Comparison of ENCODE assay signal across 9 cellular contexts in the genomic region with DNA sequence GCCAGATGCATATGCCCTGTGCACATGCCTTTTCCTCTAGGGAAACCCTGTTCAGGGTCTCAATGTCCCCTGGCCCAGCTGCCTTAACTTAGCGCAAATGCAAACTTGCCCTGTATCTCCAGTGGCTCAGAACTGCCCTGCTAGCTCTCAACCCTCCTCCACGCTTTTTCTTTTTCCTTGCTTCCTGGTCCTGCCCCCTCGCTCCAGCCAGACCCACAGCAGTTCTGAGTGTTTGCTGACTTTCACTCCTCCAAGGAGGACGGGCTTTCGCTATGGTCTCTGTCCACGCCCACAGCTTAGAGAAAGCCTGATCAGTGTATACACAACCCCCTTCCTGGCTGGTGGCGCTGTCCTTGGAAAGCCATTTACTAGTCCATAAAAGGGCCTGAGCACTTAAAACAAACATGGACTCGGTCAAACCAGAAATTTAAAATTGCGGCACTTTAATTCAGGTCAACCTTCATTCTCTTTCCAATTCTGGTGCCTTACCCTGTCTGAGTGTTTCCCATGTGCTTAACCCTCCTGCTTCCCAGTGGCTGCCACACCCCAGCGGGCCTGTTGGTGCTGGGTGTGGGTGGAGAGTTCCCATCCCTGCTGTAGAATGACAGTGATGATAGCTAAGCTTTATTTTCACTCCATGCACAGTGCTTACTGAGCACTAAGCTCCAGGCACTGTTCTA. TPM values are rescaled to one million over a fixed set of nuclear protein-coding genes. Genes with fewer than 3 reads are reported as not detected.
DNase-seq lines count a peak whose midpoint lies in the region; ATAC-seq, FAIRE-seq and TF ChIP-seq lines count a peak whose summit lies in the region.
"Had no signal": no experiment of that assay in that cellular context is flagged by ENCODE, and none has a peak within 500 bp of the region (broad histone marks: within the 10 kb centered on the region; RNA-seq: fewer than 3 reads in every experiment).

No MANE protein-coding gene starts in this region.

- peaks cover 3 to 13% (median 9%) of the 10 kb centered on the region in 5 donors for H3K27me3 Mint-ChIP-seq in naive thymus-derived CD4-positive, alpha-beta T cell

- peak; percentile 92 for FAIRE-seq in endometrium (lab: Jason Lieb, UNC)
- no peak for FAIRE-seq in GM12892 (lab: Jason Lieb, UNC)

- H4K8ac ChIP-seq in mesenchymal stem cell (ENCODE audit: low read length): peak overlapping the region; percentile 92

- no peaks in the 10 kb centered on the region for H3K36me3 Mint-ChIP-seq in naive thymus-derived CD4-positive, alpha-beta T cell

- peaks cover 7 to 9% of the 10 kb centered on the region in 2 experiments for H3K27me3 ChIP-seq in mesenchymal stem cell (ENCODE audit: control insufficient read depth in 1 of 2, insufficient read depth in 1 of 2, low read length in 2 of 2)
- no peaks in the 10 kb centered on the region for H3K27me3 ChIP-seq in naive thymus-derived CD4-positive, alpha-beta T cell (ENCODE audit: control insufficient read depth in 2 of 2, insufficient read depth in 2 of 2, low read length in 2 of 2)

- H3K23ac ChIP-seq in mesenchymal stem cell (ENCODE audit: low read length in 2 of 2): no peak overlapping the region

- POLR2A ChIA-PET in naive thymus-derived CD4-positive, alpha-beta T cell (lab: Charles Lee): no interaction called here

- peaks cover 0 to 7% (median 0%) of the 10 kb centered on the region in 11 donors for H3K9me3 Mint-ChIP-seq in naive thymus-derived CD4-positive, alpha-beta T cell

- peak overlapping the region; percentile 80 for H3K9ac ChIP-seq in mesenchymal stem cell (ENCODE audit: low read length)

- no peaks in the 10 kb centered on the region for H3K79me1 ChIP-seq in mesenchymal stem cell (replicated peaks; ENCODE audit: low read length, poor library complexity, severe bottlenecking)

- H3K4me2 ChIP-seq in mesenchymal stem cell (ENCODE audit: low read length, poor library complexity, severe bottlenecking): no peak overlapping the region

- H2AK5ac ChIP-seq in mesenchymal stem cell (ENCODE audit: low read length, severe bottlenecking): no peak overlapping the region

- peak overlapping the region; percentile 64 for H4K91ac ChIP-seq in mesenchymal stem cell (ENCODE audit: low read length)

- WGBS in mesenchymal stem cell: 26% methylated on average over 9 of the region's 10 CpGs

- CTCF ChIA-PET in naive thymus-derived CD4-positive, alpha-beta T cell (lab: Charles Lee): no interaction called here

- H3K4me1 Mint-ChIP-seq in naive thymus-derived CD4-positive, alpha-beta T cell: peaks cover 0 to 23% (median 0%) of the 10 kb centered on the region in 7 donors

- peak; percentile 68 for TF ChIP-seq CTCF in 22Rv1 (IDR thresholded peaks at IDR 0.05)

- no peak overlapping the region for H2BK5ac ChIP-seq in mesenchymal stem cell (ENCODE audit: low read depth, low read length, poor library complexity, severe bottlenecking)

- ATAC-seq in naive thymus-derived CD4-positive, alpha-beta T cell: no peak
- no peak for ATAC-seq in GM21717 (IDR thresholded peaks at IDR 0.05; ENCODE audit: unreplicated experiment)

- H3K9me3 ChIP-seq in mesenchymal stem cell (ENCODE audit: control insufficient read depth, low read length): no peaks in the 10 kb centered on the region
- H3K9me3 ChIP-seq in naive thymus-derived CD4-positive, alpha-beta T cell (ENCODE audit: control insufficient read depth in 2 of 3, low read length in 3 of 3): no peaks in the 10 kb centered on the region

- peak overlapping the region in 1 of 2 experiments; percentile 61 for H3K4me3 ChIP-seq in mesenchymal stem cell (ENCODE audit: insufficient read depth in 1 of 2, low read depth in 1 of 2, low read length in 2 of 2)
- no peak overlapping the region for H3K4me3 ChIP-seq in naive thymus-derived CD4-positive, alpha-beta T cell (ENCODE audit: low read length)
- H3K4me3 ChIP-seq: SK-N-MC had no signal

- intact Hi-C loops in naive thymus-derived CD4-positive, alpha-beta T cell (cut with micrococcal nuclease): no loop called here

- H3K4ac ChIP-seq in mesenchymal stem cell (ENCODE audit: low read depth in 1 of 2, low read length in 2 of 2): peak overlapping the region; percentile 9 to 96

- no peak overlapping the region for H3K4me3 Mint-ChIP-seq in naive thymus-derived CD4-positive, alpha-beta T cell

- H2BK120ac ChIP-seq in mesenchymal stem cell (ENCODE audit: low read depth, low read length): no peak overlapping the region

- H3K36me3 ChIP-seq in mesenchymal stem cell (ENCODE audit: control insufficient read depth in 1 of 2, insufficient read depth in 2 of 2, low read depth in 1 of 2, low read length in 2 of 2): no peaks in the 10 kb centered on the region
- no peaks in the 10 kb centered on the region for H3K36me3 ChIP-seq in naive thymus-derived CD4-positive, alpha-beta T cell (ENCODE audit: control insufficient read depth in 2 of 3, insufficient read depth in 3 of 3, low read length in 3 of 3)

- H3K14ac ChIP-seq in mesenchymal stem cell (ENCODE audit: low read length in 2 of 2): no peak overlapping the region

- H2AFZ ChIP-seq in mesenchymal stem cell (ENCODE audit: low read depth, low read length): peak overlapping the region; percentile 82

- H3K18ac ChIP-seq in mesenchymal stem cell (ENCODE audit: low read depth in 1 of 2, low read length in 2 of 2): peak overlapping the region; percentile 64 to 82

- DNase-seq in LHCN-M2 (ENCODE audit: low read depth) (peak; percentile 75), mesenchymal stem cell (peak; percentile 91), NCI-H1694 (lab: John Stamatoyannopoulos, UW) (no peak), GM12892 (ENCODE audit: insufficient read length) (no peak)
- no peak for DNase-seq in naive thymus-derived CD4-positive, alpha-beta T cell

- no peak for TF ChIP-seq POLR2A in GM12892 (IDR thresholded peaks at IDR 0.05; ENCODE audit: low read depth, low read length)

- no peak overlapping the region for H3K27ac Mint-ChIP-seq in naive thymus-derived CD4-positive, alpha-beta T cell

- peak overlapping the region; percentile 60 for H2BK15ac ChIP-seq in mesenchymal stem cell (ENCODE audit: low read depth, poor library complexity, severe bottlenecking)

- H3K4me1 ChIP-seq in mesenchymal stem cell (ENCODE audit: control insufficient read depth, insufficient read depth, low read depth, low read length): peaks cover 1% of the 10 kb centered on the region
- H3K4me1 ChIP-seq in naive thymus-derived CD4-positive, alpha-beta T cell (ENCODE audit: control insufficient read depth in 2 of 2, insufficient read depth in 2 of 2, low read length in 2 of 2): no peaks in the 10 kb centered on the region

- peak overlapping the region; percentile 75 for H3K27ac ChIP-seq in 22Rv1
- no peak overlapping the region for H3K27ac ChIP-seq in mesenchymal stem cell (ENCODE audit: low read length, poor library complexity, severe bottlenecking)
- no peak overlapping the region for H3K27ac ChIP-seq in naive thymus-derived CD4-positive, alpha-beta T cell (ENCODE audit: low read depth, low read length)
- H3K27ac ChIP-seq: SK-N-MC had no signal

- peak overlapping the region; percentile 80 to 93 for H2BK12ac ChIP-seq in mesenchymal stem cell (ENCODE audit: low read length in 2 of 2)

RNA-seq across cellular contexts. Expression of a gene that starts 15.6 kb away (rescaled TPM):
- 208 and 214 TPM in 2 replicates for total RNA-seq in LHCN-M2 (2014; rRNA removed)
- polyA plus RNA-seq in LHCN-M2 (2012): 139 TPM
- 51.4 TPM for polyA plus RNA-seq in mesenchymal stem cell (2013, experiment 1 of 2)
- 53.0 TPM for polyA plus RNA-seq in mesenchymal stem cell (2013, experiment 2 of 2)
- total RNA-seq in naive thymus-derived CD4-positive, alpha-beta T cell: 1 to 10 TPM in 1 of 5 experiments, under 1 TPM in 1, not detected in 3; 0.73 to 1.6 TPM
- polyA plus RNA-seq in naive thymus-derived CD4-positive, alpha-beta T cell: not detected
- not detected for polyA plus RNA-seq in GM12892 (2012; ENCODE audit: missing spikeins)

RNA-seq across cellular contexts. Expression of a gene that starts 35.4 kb away (rescaled TPM):
- 26.2 and 35.1 TPM in 2 replicates for total RNA-seq in LHCN-M2 (2014; rRNA removed)
- polyA plus RNA-seq in LHCN-M2 (2012): 24.0 TPM
- polyA plus RNA-seq in mesenchymal stem cell (2013, experiment 1 of 2): 5.0 TPM
- polyA plus RNA-seq in mesenchymal stem cell (2013, experiment 2 of 2): 5.5 TPM
- 1 to 10 TPM; 2.2 to 8.0 (median 6.9) TPM for total RNA-seq in naive thymus-derived CD4-positive, alpha-beta T cell
- polyA plus RNA-seq in naive thymus-derived CD4-positive, alpha-beta T cell: 1 to 10 TPM in 1 of 2 donors, under 1 TPM in 1; 0.93 to 2.6 TPM
- polyA plus RNA-seq in GM12892 (2012; ENCODE audit: missing spikeins): 11.5 TPM

Comparison
In these comparisons a context has a peak if more than half of its experiments do, and no peak if none do; other contexts are left out.
1. DNase-seq: peak in LHCN-M2 (single experiment) and mesenchymal stem cell (single experiment); none in NCI-H1694 (single experiment), naive thymus-derived CD4-positive, alpha-beta T cell (0 of 9) and GM12892 (single experiment).
2. RNA of a gene that starts 15.6 kb away (total RNA-seq): 208 to 214 TPM in LHCN-M2; 0.73 to 1.6 TPM in naive thymus-derived CD4-positive, alpha-beta T cell; every median in the first group is over 10 times any median in the second.